In the genomic region with DNA sequence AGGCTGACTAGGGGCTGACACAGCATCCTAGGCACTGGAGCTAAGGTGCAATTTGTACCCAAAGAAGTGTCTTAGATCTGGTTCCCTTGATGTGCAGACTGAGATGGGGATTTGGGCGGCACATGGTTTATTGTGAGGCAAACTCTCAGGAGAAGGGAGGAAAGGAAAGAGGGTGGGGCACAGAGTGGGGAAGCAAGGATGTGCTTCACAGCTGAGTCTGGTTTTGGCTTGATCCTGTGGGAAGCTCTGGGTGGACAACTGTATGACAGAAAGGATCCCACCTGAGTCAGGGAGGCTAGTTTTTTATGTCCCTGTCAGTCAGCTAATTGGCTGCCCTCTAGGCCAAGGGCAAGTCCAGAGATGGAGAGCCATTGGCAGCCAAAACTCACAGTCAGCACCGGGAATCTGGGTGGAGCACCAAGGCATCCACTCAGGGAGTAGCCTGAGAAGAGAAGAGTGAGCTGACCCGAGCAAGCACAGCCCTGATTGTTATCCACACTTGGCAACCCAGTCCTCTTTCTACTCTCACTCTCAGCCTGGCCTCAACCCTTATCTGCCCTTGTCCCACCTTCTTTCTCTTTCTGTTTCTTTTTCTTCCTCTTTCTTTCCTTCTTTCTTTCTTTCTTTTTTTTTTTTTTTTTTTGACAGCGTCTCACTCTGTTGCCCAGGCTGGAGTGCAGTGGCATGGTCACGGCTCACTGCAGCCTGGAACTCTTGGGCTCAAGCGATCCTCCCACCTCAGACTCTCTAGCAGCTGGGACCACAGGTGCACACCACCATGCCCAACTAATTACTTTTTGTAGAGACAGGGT, we compare ENCODE assay signal across 12 cellular contexts. TPM values are rescaled to one million over a fixed set of nuclear protein-coding genes. Genes with fewer than 3 reads are reported as not detected.
A peak's percentile ranks its signal among the peaks of the same experiment; 100 is the strongest.
DNase-seq lines count a peak whose midpoint lies in the region; ATAC-seq, FAIRE-seq and TF ChIP-seq lines count a peak whose summit lies in the region.
"Had no signal": no experiment of that assay in that cellular context is flagged by ENCODE, and none has a peak within 500 bp of the region (broad histone marks: within the 10 kb centered on the region; RNA-seq: fewer than 3 reads in every experiment).

No MANE protein-coding gene starts in this region.

- no peak for DNase-seq in A549 (ENCODE audit: low read depth in 1 of 2, low spot score in 1 of 2)
- no peak for DNase-seq in HTR-8/SVneo (ENCODE audit: insufficient read length, low spot score)
- no peak for DNase-seq in epithelial cell of prostate (ENCODE audit: low read depth, low spot score)
- no peak for DNase-seq in lower lobe of right lung
- DNase-seq in cerebellar cortex (ENCODE audit: low spot score): no peak
- no peak for DNase-seq in NCI-H187 (lab: John Stamatoyannopoulos, UW)
- no peak for DNase-seq in activated CD4-positive, CD25-positive, alpha-beta regulatory T cell (lab: John Stamatoyannopoulos, UW)
- DNase-seq: activated CD4-positive, alpha-beta T cell treated with anti-CD3 and anti-CD28 coated beads for 48 hours; activated T-cell treated with anti-CD3 and anti-CD28 coated beads, Interleukin-2, amount 50 U/mL, for 72 hours; NCI-H2171 treated with DMSO at 0.1 percent for 48 hours; PC-3 had no signal

- ATAC-seq in A549 (peak in 1 of 2 experiments; percentile 33; a peak in 3 of 6 replicates), lower lobe of right lung (peak; percentile 56 to 57), GM19395 (IDR thresholded peaks at IDR 0.05; ENCODE audit: unreplicated experiment) (no peak)
- ATAC-seq: activated T-cell treated with anti-CD3 and anti-CD28 coated beads, Interleukin-2, amount 50 U/mL, for 72 hours; PC-3 had no signal

- H3K4me1 ChIP-seq in A549 (peaks cover 54% of the 10 kb centered on the region), lower lobe of right lung (peaks cover 17% of the 10 kb centered on the region)

- peak overlapping the region; percentile 39 for H3K4me2 ChIP-seq in A549

- H3K27me3 ChIP-seq in lower lobe of right lung (ENCODE audit: low read depth): no peaks in the 10 kb centered on the region

- no peak for TF ChIP-seq POLR2A in A549 (IDR thresholded peaks at IDR 0.05; ENCODE audit: low read length)

- WGBS in A549 (ENCODE audit: missing lambda C conversion rate): 54% methylated on average over 6 of the region's 6 CpGs

- intact Hi-C loops in lower lobe of right lung (cut with DNase I): loop anchor here (10.0 kb wide), 1 partner anchor 54 kb away; no protein-coding TSS in a partner anchor

- no peaks in the 10 kb centered on the region for H3K36me3 ChIP-seq in lower lobe of right lung

- H3K4me3 ChIP-seq in A549 (no peak overlapping the region), lower lobe of right lung (no peak overlapping the region)

- TF ChIP-seq RAD21 in A549 (conservative IDR thresholded peaks at IDR 0.05 in 1 of 2, IDR thresholded peaks at IDR 0.05 in 1 of 2): no peak

- POLR2A ChIA-PET in A549 (lab: Yijun Ruan, JAX): interaction anchor here (1.8 to 2.5 kb wide), 2 partner anchors 8 to 12 kb away, joined by 5 to 10 read pairs; partner anchors contain the start of gene ARL4D

- H3K9me3 ChIP-seq in A549 (no peaks in the 10 kb centered on the region), lower lobe of right lung (no peaks in the 10 kb centered on the region)

- FAIRE-seq in A549 (lab: Jason Lieb, UNC) (no peak), HTR-8/SVneo (lab: Jason Lieb, UNC) (peak; percentile 23)

- CTCF ChIA-PET in A549 (lab: Yijun Ruan, JAX): interaction anchor here (0.6 to 50.6 kb wide), 5 partner anchors 9 to 65 kb away, joined by 3 to 2036 read pairs (median 3); partner anchors contain the start of genes ARL4D and DHX8

- peak overlapping the region; percentile 68 to 86 for H3K27ac ChIP-seq in A549
- peak overlapping the region; percentile 75 for H3K27ac ChIP-seq in epithelial cell of prostate
- H3K27ac ChIP-seq in lower lobe of right lung: no peak overlapping the region

- no peak for TF ChIP-seq CTCF in A549 (IDR thresholded peaks at IDR 0.05)
- TF ChIP-seq CTCF in lower lobe of right lung (IDR thresholded peaks at IDR 0.05): no peak

- no peak for TF ChIP-seq EP300 in A549 (IDR thresholded peaks at IDR 0.05)

TF ChIP-seq in A549, 52 proteins besides CTCF, POLR2A, EP300 and RAD21:
- no peak for TF ChIP-seq MAX (IDR thresholded peaks at IDR 0.05)
- TF ChIP-seq CBX8 (IDR thresholded peaks at IDR 0.05): no peak
- TF ChIP-seq CHD4 (IDR thresholded peaks at IDR 0.05; ENCODE audit: borderline replicate concordance): no peak

RNA-seq across cellular contexts. Expression of gene ARL4D, which starts 12.0 kb away (rescaled TPM):
- polyA plus RNA-seq in A549 (2011; rRNA removed) (21.0 and 21.1 TPM in 2 replicates), A549 (2017; fragmentation: RNase III; extraction: RNeasy Plus Mini Kit Qiagen cat#74134 plus additional on column Dnase treatment) (9.9 to 11.9 TPM (median 11.7 TPM) in 3 replicates)
- polyA plus RNA-seq in A549 (2012; cell fraction: cytosol; rRNA removed): 27.5 and 29.3 TPM in 2 replicates
- polyA plus RNA-seq in A549 (2012; cell fraction: nucleus; rRNA removed): 21.1 and 26.6 TPM in 2 replicates
- 18.6 and 19.9 TPM in 2 replicates for polyA minus RNA-seq in A549 (2011; rRNA and poly(A)+ RNA removed)
- 12.9 TPM for total RNA-seq in lower lobe of right lung
